11 cellular contexts compared by ENCODE assay signal in genomic region chr16:12439443-12440232, GRCh38.
A peak's percentile ranks its signal among the peaks of the same experiment; 100 is the strongest.
DNase-seq lines count a peak whose midpoint lies in the region; ATAC-seq lines count a peak whose summit lies in the region.
"Had no signal": no experiment of that assay in that cellular context is flagged by ENCODE, and none has a peak within 500 bp of the region (broad histone marks: within the 10 kb centered on the region; RNA-seq: fewer than 3 reads in every experiment).

No MANE protein-coding gene starts in this region.

- ATAC-seq in activated naive CD4-positive, alpha-beta T cell treated with anti-CD3 and anti-CD28 coated beads, Interleukin-2, amount 50 U/mL, for 72 hours = peak; percentile 24 to 79
- ATAC-seq in GM21529 (IDR thresholded peaks at IDR 0.05; ENCODE audit: unreplicated experiment) (no peak), GM21423 (IDR thresholded peaks at IDR 0.05; ENCODE audit: unreplicated experiment) (no peak)
- ATAC-seq: left colon had no signal

- peak overlapping the region in 1 of 2 donors; percentile 40 for H3K27ac Mint-ChIP-seq in activated naive CD4-positive, alpha-beta T cell treated with anti-CD3 and anti-CD28 coated beads, Interleukin-2, amount 50 U/mL, for 72 hours

- H3K36me3 Mint-ChIP-seq in activated naive CD4-positive, alpha-beta T cell treated with anti-CD3 and anti-CD28 coated beads, Interleukin-2, amount 50 U/mL, for 72 hours = peaks cover 4 to 25% of the 10 kb centered on the region in 2 donors

- DNase-seq in DMS79 treated with DMSO at 0.1 percent for 48 hours (lab: John Stamatoyannopoulos, UW) = peak; percentile 59
- DNase-seq in DMS79 (lab: John Stamatoyannopoulos, UW) = no peak
- DNase-seq in DMS 273 treated with DMSO at 0.1 percent for 48 hours (lab: John Stamatoyannopoulos, UW) = peak; percentile 1
- peak; percentile 64 for DNase-seq in NCI-H2171 (lab: John Stamatoyannopoulos, UW)
- DNase-seq in activated naive CD4-positive, alpha-beta T cell treated with anti-CD3 and anti-CD28 coated beads, Interleukin-2, amount 50 U/mL, for 72 hours (ENCODE audit: low spot score in 2 of 2) = no peak
- no peak for DNase-seq in ureter (ENCODE audit: low spot score)
- DNase-seq: activated CD4-positive, alpha-beta T cell treated with anti-CD3 and anti-CD28 coated beads, Interleukin-2, amount 50 U/mL, for 48 hours; colonic mucosa; left colon had no signal

- H3K9me3 Mint-ChIP-seq in activated naive CD4-positive, alpha-beta T cell treated with anti-CD3 and anti-CD28 coated beads, Interleukin-2, amount 50 U/mL, for 72 hours = peaks cover 0 to 23% of the 10 kb centered on the region in 2 donors

Comparison
In these comparisons a context has a peak if more than half of its experiments do, and no peak if none do; other contexts are left out.
1. DNase-seq: peak in DMS79 treated with DMSO at 0.1 percent for 48 hours (single experiment), DMS 273 treated with DMSO at 0.1 percent for 48 hours (single experiment) and NCI-H2171 (single experiment); none in DMS79 (single experiment), activated naive CD4-positive, alpha-beta T cell treated with anti-CD3 and anti-CD28 coated beads, Interleukin-2, amount 50 U/mL, for 72 hours (0 of 2) and ureter (single experiment).
2. ATAC-seq: peak in activated naive CD4-positive, alpha-beta T cell treated with anti-CD3 and anti-CD28 coated beads, Interleukin-2, amount 50 U/mL, for 72 hours (2 of 2); none in GM21529 (single experiment) and GM21423 (single experiment).